8 cellular contexts compared by ENCODE assay signal in the genomic region with DNA sequence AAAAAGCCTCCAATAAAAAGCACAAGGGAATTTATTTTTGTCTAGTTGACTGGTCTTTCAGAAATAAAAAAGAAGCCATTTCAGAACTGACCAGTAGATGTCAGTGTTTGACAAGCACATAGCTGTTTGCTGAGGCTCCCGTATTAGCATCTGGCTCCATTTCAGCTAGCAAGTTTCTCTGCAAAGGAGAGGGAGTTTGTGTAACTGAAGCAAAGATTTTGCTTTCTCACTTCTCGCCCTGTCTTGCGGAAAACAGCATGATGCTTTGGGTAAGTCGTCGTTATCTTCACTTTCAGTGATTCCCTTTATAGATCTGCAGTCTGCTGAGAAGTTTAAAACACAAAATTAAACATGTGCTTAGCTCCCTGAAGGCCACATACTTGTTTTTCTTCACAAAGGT.
DNase-seq lines count a peak whose midpoint lies in the region; ATAC-seq, FAIRE-seq and TF ChIP-seq lines count a peak whose summit lies in the region.

No MANE protein-coding gene starts in this region.

- no peak overlapping the region for H3K9ac ChIP-seq in H9 (ENCODE audit: extremely low read depth, insufficient read length, low read length)
- H3K9ac ChIP-seq in HepG2 (ENCODE audit: insufficient read depth, low read depth, low read length), result no peak overlapping the region

- TF ChIP-seq CTCF in H9 (conservative IDR thresholded peaks at IDR 0.05) (peak; percentile 81), HepG2 (CRISPR knock-in tag; IDR thresholded peaks at IDR 0.05) (peak; percentile 72)

- no peak for TF ChIP-seq POLR2A in HepG2 (IDR thresholded peaks at IDR 0.05; ENCODE audit: insufficient read depth in 1 of 2, low read depth in 2 of 2, low read length in 2 of 2)

- H3K4ac ChIP-seq in H9 (ENCODE audit: low read depth, low read length), result no peak overlapping the region

- no peaks in the 10 kb centered on the region for H3K79me1 ChIP-seq in H9 (ENCODE audit: insufficient read depth, low read depth, low read length, poor library complexity, severe bottlenecking)

- no peaks in the 10 kb centered on the region for H3K4me1 Mint-ChIP-seq in stimulated activated naive CD8-positive, alpha-beta T cell treated with anti-CD3 and anti-CD28 coated beads, Interleukin-15, amount 100 ng/mL, for 72 hours
- peaks cover 0 to 4% of the 10 kb centered on the region in 2 experiments; a peak in 1 of 4 replicates for H3K4me1 Mint-ChIP-seq in H9

- peak; percentile 96 for FAIRE-seq in HepG2 (lab: Jason Lieb, UNC)

- H3K9me3 ChIP-seq in H9 (ENCODE audit: control insufficient read depth, low read depth, low read length) (peaks cover 16% of the 10 kb centered on the region), HepG2 (ENCODE audit: low read length) (no peaks in the 10 kb centered on the region), aorta (ENCODE audit: control insufficient read depth, low read length) (no peaks in the 10 kb centered on the region)

- H3K36me3 Mint-ChIP-seq in H9 (ENCODE audit: insufficient read depth in 1 of 3, low read depth in 3 of 3), result peaks cover 0 to 3% (median 0%) of the 10 kb centered on the region in 3 experiments; a peak in 1 of 7 replicates

- no peak overlapping the region for H4K8ac ChIP-seq in H9 (replicated peaks; ENCODE audit: insufficient read length, low read depth, low read length)

- H3K9me3 Mint-ChIP-seq in stimulated activated naive CD8-positive, alpha-beta T cell treated with anti-CD3 and anti-CD28 coated beads, Interleukin-15, amount 100 ng/mL, for 72 hours, result no peaks in the 10 kb centered on the region
- H3K9me3 Mint-ChIP-seq in H9, result peaks cover 42 to 66% of the 10 kb centered on the region in 2 experiments

- H2BK5ac ChIP-seq in H9 (ENCODE audit: insufficient read length, low read length), result no peak overlapping the region

- H2BK120ac ChIP-seq in H9 (ENCODE audit: low read depth, low read length, poor library complexity, severe bottlenecking), result no peak overlapping the region

- POLR2A ChIA-PET in HepG2 (lab: Yijun Ruan, JAX), result no interaction called here

- H3K4me3 ChIP-seq in HepG2 (replicated peaks in 1 of 3; ENCODE audit: insufficient read depth in 1 of 3, low read depth in 2 of 3, low read length in 3 of 3) (no peak overlapping the region), aorta (ENCODE audit: low read length in 2 of 2) (no peak overlapping the region)

- BruUV-seq in HepG2 (replicated peaks; lab: Mats Ljungman, UMichigan), result no TSS peak

- no peak overlapping the region for H3K14ac ChIP-seq in H9 (ENCODE audit: insufficient read depth, low read length)

- intact Hi-C loops in HepG2 (cut with micrococcal nuclease; ENCODE audit: unreplicated experiment) (no loop called here), aorta (cut with DNase I) (no loop called here)

- WGBS in H9 (ENCODE audit: extremely low coverage, insufficient read length, low lambda C conversion rate), result no CpG with 5 or more reads among the region's 5 CpGs
- WGBS in HepG2 (ENCODE audit: low lambda C conversion rate), result 0% methylated on average over 2 of the region's 5 CpGs
- 0 to 1% methylated on average over 5 of the region's 5 CpGs for WGBS in aorta, 2 donors

- H3K27ac Mint-ChIP-seq in stimulated activated naive CD8-positive, alpha-beta T cell treated with anti-CD3 and anti-CD28 coated beads, Interleukin-15, amount 100 ng/mL, for 72 hours, result no peak overlapping the region
- no peak overlapping the region for H3K27ac Mint-ChIP-seq in H9

- no peak overlapping the region for H3K4me3 Mint-ChIP-seq in stimulated activated naive CD8-positive, alpha-beta T cell treated with anti-CD3 and anti-CD28 coated beads, Interleukin-15, amount 100 ng/mL, for 72 hours
- no peak overlapping the region for H3K4me3 Mint-ChIP-seq in H9

- peak overlapping the region; percentile 18 for H2AFZ ChIP-seq in H9 (ENCODE audit: low read length)
- H2AFZ ChIP-seq in HepG2 (ENCODE audit: low read length), result no peak overlapping the region

- H3K27me3 ChIP-seq in H9 (ENCODE audit: insufficient read depth, low read length) (peaks cover under 1% of the 10 kb centered on the region; the same call in 1 of the 2 replicates), HepG2 (ENCODE audit: control insufficient read depth in 1 of 2, insufficient read depth in 2 of 2, low read length in 2 of 2) (no peaks in the 10 kb centered on the region), aorta (ENCODE audit: control insufficient read depth in 1 of 2, insufficient read depth in 2 of 2, low read length in 1 of 2) (no peaks in the 10 kb centered on the region)

- no peak overlapping the region for H3K27ac ChIP-seq in H9 (ENCODE audit: insufficient read length, low read depth, low read length)
- H3K27ac ChIP-seq in HepG2 (ENCODE audit: extremely low read length, insufficient read depth, low read length), result no peak overlapping the region
- no peak overlapping the region for H3K27ac ChIP-seq in aorta (ENCODE audit: low read depth in 1 of 2, low read length in 2 of 2)

- no peaks in the 10 kb centered on the region for H3K27me3 Mint-ChIP-seq in stimulated activated naive CD8-positive, alpha-beta T cell treated with anti-CD3 and anti-CD28 coated beads, Interleukin-15, amount 100 ng/mL, for 72 hours
- peaks cover 77% of the 10 kb centered on the region for H3K27me3 Mint-ChIP-seq in H9 (ENCODE audit: low read depth)

- CTCF ChIA-PET in HepG2 (lab: Yijun Ruan, JAX; ENCODE audit: low intra/inter-chr PET ratio, low total read pairs), result interaction anchor here (1.5 kb wide), 1 partner anchor 789 kb away, joined by 7 read pairs; no protein-coding TSS in a partner anchor

- no peak overlapping the region for H3K23ac ChIP-seq in H9 (ENCODE audit: insufficient read length, low read depth, low read length)

- no peak overlapping the region for H4K5ac ChIP-seq in H9 (ENCODE audit: insufficient read length, low read depth, low read length)

- ATAC-seq in stimulated activated naive CD8-positive, alpha-beta T cell treated with anti-CD3 and anti-CD28 coated beads, Interleukin-15, amount 100 ng/mL, for 72 hours, result peak; percentile 63
- no peak for ATAC-seq in stimulated activated naive CD8-positive, alpha-beta T cell treated with anti-CD3 and anti-CD28 coated beads, Interleukin-15, Interleukin-2, amounts not matched to agents 100 U/mL and 50 U/mL, for 24 hours
- ATAC-seq in HepG2, result peak; percentile 30; the same call in 1 of the 3 replicates
- peak; percentile 86 for ATAC-seq in aorta (ENCODE audit: low FRiP score)

- H3K4me2 ChIP-seq in H9 (ENCODE audit: insufficient read depth, insufficient read length, low read length), result no peak overlapping the region
- no peak overlapping the region for H3K4me2 ChIP-seq in HepG2 (ENCODE audit: low read depth, low read length)

- H3K4me1 ChIP-seq in H9 (ENCODE audit: insufficient read depth, low read length), result no peaks in the 10 kb centered on the region
- no peaks in the 10 kb centered on the region for H3K4me1 ChIP-seq in HepG2 (ENCODE audit: insufficient read depth, low read length)
- H3K4me1 ChIP-seq in aorta (ENCODE audit: control insufficient read depth in 1 of 2, insufficient read depth in 2 of 2, low read length in 2 of 2), result no peaks in the 10 kb centered on the region

- peak; percentile 58; the same call in 1 of the 2 replicates for TF ChIP-seq RAD21 in HepG2 (CRISPR knock-in tag; IDR thresholded peaks at IDR 0.05)

- DNase-seq in stimulated activated naive CD8-positive, alpha-beta T cell treated with anti-CD3 and anti-CD28 coated beads, Interleukin-15, amount 100 ng/mL, for 72 hours, result peak in 1 of 2 donors; percentile 14
- DNase-seq in stimulated activated naive CD8-positive, alpha-beta T cell treated with anti-CD3 and anti-CD28 coated beads, Interleukin-15, Interleukin-2, amounts not matched to agents 100 U/mL and 50 U/mL, for 24 hours, result no peak
- DNase-seq in H9, result peak; percentile 27
- peak; percentile 46 for DNase-seq in MV-4-11 (lab: John Stamatoyannopoulos, UW)
- DNase-seq in SK-N-DZ (ENCODE audit: low spot score), result peak; percentile 39
- DNase-seq in cerebellum (ENCODE audit: low spot score), result peak; percentile 24
- peak; percentile 40 for DNase-seq in HepG2 (ENCODE audit: low spot score)
- no peak for DNase-seq in aorta

- no peaks in the 10 kb centered on the region for H3K23me2 ChIP-seq in H9 (ENCODE audit: insufficient read length, low read depth, low read length, poor library complexity, severe bottlenecking)

- H2BK20ac ChIP-seq in H9 (ENCODE audit: low read depth, low read length, poor library complexity, severe bottlenecking), result no peak overlapping the region

- no peak overlapping the region for H3K56ac ChIP-seq in H9 (ENCODE audit: insufficient read length, low read depth, low read length)

- TF ChIP-seq EP300 in HepG2 (IDR thresholded peaks at IDR 0.05; ENCODE audit: low read depth in 2 of 2, low read length in 2 of 2) (no peak), HepG2 (CRISPR knock-in tag; IDR thresholded peaks at IDR 0.05; ENCODE audit: borderline replicate concordance) (no peak)

- no peaks in the 10 kb centered on the region for H4K20me1 ChIP-seq in H9 (ENCODE audit: control insufficient read depth, insufficient read depth, insufficient read length)
- no peaks in the 10 kb centered on the region for H4K20me1 ChIP-seq in HepG2 (ENCODE audit: insufficient read depth, low read length)

- H3K79me2 ChIP-seq in H9 (ENCODE audit: insufficient read depth, low read length), result no peaks in the 10 kb centered on the region
- H3K79me2 ChIP-seq in HepG2 (ENCODE audit: insufficient read depth, low read length), result no peaks in the 10 kb centered on the region

- H2BK12ac ChIP-seq in H9 (ENCODE audit: insufficient read length, low read depth, low read length), result no peak overlapping the region

- H2AK5ac ChIP-seq in H9 (ENCODE audit: insufficient read length, low read length), result no peak overlapping the region

- in situ Hi-C loops in HepG2 (cut with HindIII; ENCODE audit: extremely low pct_ligation_motif_present, low pct_unique_long_range_greater_than_20kb), result loop anchor here (10.0 kb wide), 1 partner anchor 785 kb away; no protein-coding TSS in a partner anchor

- H3K18ac ChIP-seq in H9 (ENCODE audit: insufficient read length, low read depth, low read length), result no peak overlapping the region

- no peak overlapping the region for H4K91ac ChIP-seq in H9 (ENCODE audit: insufficient read length, low read depth, low read length)

- no peak overlapping the region for H2BK15ac ChIP-seq in H9 (ENCODE audit: low read depth, low read length)

- no peak overlapping the region for H3T11ph ChIP-seq in H9 (ENCODE audit: low read length)

- H3K36me3 ChIP-seq in HepG2 (replicated peaks in 1 of 2; ENCODE audit: control insufficient read depth in 1 of 2, insufficient read depth in 2 of 2, low read length in 2 of 2) (no peaks in the 10 kb centered on the region), aorta (ENCODE audit: control insufficient read depth in 1 of 2, insufficient read depth in 2 of 2, low read length in 1 of 2) (no peaks in the 10 kb centered on the region)

TF ChIP-seq in HepG2, 621 proteins besides CTCF, POLR2A, EP300 and RAD21 (continues in another document):
- TF ChIP-seq SP1 (IDR thresholded peaks at IDR 0.05) (no peak), SP1 (CRISPR knock-in tag; IDR thresholded peaks at IDR 0.05) (no peak)

Comparison
In these comparisons a context has a peak if more than half of its experiments do, and no peak if none do; other contexts are left out.
1. DNase-seq: peak in H9 (single experiment), MV-4-11 (single experiment), SK-N-DZ (single experiment), cerebellum (single experiment) and HepG2 (single experiment); none in stimulated activated naive CD8-positive, alpha-beta T cell treated with anti-CD3 and anti-CD28 coated beads, Interleukin-15, Interleukin-2, amounts not matched to agents 100 U/mL and 50 U/mL, for 24 hours (single experiment) and aorta (0 of 2).